In genomic region chr5:17398439-17398838, GRCh38 we compare ENCODE assay signal across 9 cellular contexts.
DNase-seq lines count a peak whose midpoint lies in the region; ATAC-seq and TF ChIP-seq lines count a peak whose summit lies in the region.
"Had no signal": no experiment of that assay in that cellular context is flagged by ENCODE, and none has a peak within 500 bp of the region (broad histone marks: within the 10 kb centered on the region; RNA-seq: fewer than 3 reads in every experiment).

No MANE protein-coding gene starts in this region.

- H3K9me3 ChIP-seq in BE2C = no peaks in the 10 kb centered on the region; the same call in 1 of the 2 replicates

- TF ChIP-seq CTCF in AG09309 (IDR thresholded peaks at IDR 0.05; ENCODE audit: control insufficient read depth, insufficient read depth, low read depth, low read length, missing control alignments) (no peak), GM13976 (IDR thresholded peaks at IDR 0.05; ENCODE audit: borderline replicate concordance, control extremely low read depth, extremely low read depth, insufficient read depth, missing control alignments) (no peak), BE2C (IDR thresholded peaks at IDR 0.05; ENCODE audit: low read depth, low read length) (no peak)

- in situ Hi-C loops in GM13976 (cut with MboI; ENCODE audit: low sequenced_read_pairs, unreplicated experiment) = no loop called here

- ATAC-seq in Right ventricle myocardium inferior (no peak), HG02840 (IDR thresholded peaks at IDR 0.05; ENCODE audit: low FRiP score, unreplicated experiment) (no peak)

- intact Hi-C loops in Right ventricle myocardium inferior (cut with DNase I) = no loop called here

- H3K4me3 ChIP-seq in AG09309 (ENCODE audit: control insufficient read depth, low read depth, low read length) (no peak overlapping the region), BE2C (ENCODE audit: low read depth, low read length) (no peak overlapping the region)

- DNase-seq in AG09309 (ENCODE audit: low read depth) = peak; percentile 76
- DNase-seq in H4 (ENCODE audit: low spot score) = peak; percentile 91
- peak; percentile 88 to 98 for DNase-seq in NCI-H524 (lab: John Stamatoyannopoulos, UW)
- DNase-seq in fibroblast of gingiva (ENCODE audit: low read depth) = peak; percentile 7
- DNase-seq in Right ventricle myocardium inferior (ENCODE audit: missing footprints) = no peak
- DNase-seq in GM13976 (ENCODE audit: low spot score) = no peak
- DNase-seq in BE2C = no peak
- DNase-seq: activated CD4-positive, alpha-beta memory T cell treated with anti-CD3 and anti-CD28 coated beads for 36 hours had no signal

- H3K36me3 ChIP-seq in BE2C = no peaks in the 10 kb centered on the region

- H3K4me1 ChIP-seq in BE2C = no peaks in the 10 kb centered on the region; the same call in 1 of the 2 replicates

- H3K27me3 ChIP-seq in BE2C = no peaks in the 10 kb centered on the region

Comparison
In these comparisons a context has a peak if more than half of its experiments do, and no peak if none do; other contexts are left out.
1. DNase-seq: peak in AG09309 (single experiment), H4 (single experiment), NCI-H524 (2 of 2) and fibroblast of gingiva (single experiment); none in Right ventricle myocardium inferior (single experiment), GM13976 (single experiment) and BE2C (single experiment).